In the genomic region with DNA sequence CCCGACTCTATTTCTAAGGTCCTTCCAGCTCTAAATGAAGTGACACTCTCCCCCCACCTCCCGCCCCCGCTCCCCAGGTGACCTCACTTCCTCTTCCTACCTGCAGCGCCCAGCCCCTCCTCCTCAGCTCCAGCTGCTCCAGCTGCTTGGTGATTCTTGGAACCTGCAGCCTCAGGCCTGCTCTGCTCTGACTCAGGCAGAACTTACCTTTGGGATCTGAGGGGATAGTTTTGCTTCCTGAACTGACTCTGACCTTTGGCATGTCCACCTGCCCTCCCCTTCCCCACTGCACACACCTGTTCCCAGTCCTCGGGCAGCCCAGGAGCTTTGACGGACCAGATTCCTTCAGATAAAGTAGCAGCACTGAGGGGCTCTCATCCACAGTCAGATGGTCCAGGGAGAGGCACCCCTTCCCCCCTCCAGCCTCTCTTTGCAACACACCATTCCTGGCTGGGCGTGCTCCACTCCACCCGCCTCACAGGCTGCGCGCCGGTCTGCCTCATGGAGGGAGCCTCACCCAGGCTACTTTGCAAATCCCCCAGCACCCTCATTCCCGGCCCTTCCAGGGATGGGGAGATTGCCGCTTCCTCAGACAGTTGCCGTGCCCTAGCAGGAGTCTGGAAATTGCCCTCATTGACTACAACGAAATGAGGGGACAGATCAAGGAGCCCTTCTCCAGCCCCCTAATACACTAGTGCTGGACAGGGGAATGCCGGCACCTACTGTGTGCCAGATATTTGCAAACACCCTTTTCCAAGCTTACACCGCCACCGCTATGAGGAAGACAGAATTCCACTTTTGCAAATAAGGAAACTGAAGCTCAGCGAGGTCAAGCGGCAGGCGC, we compare ENCODE assay signal across 1 cellular context.
A peak's percentile ranks its signal among the peaks of the same experiment; 100 is the strongest.
TF ChIP-seq lines count a peak whose summit lies in the region.

No MANE protein-coding gene starts in this region.

TF ChIP-seq in K562, 482 proteins besides CTCF, POLR2A, EP300 and RAD21 (continues in another document):
- TF ChIP-seq MITF (IDR thresholded peaks at IDR 0.05) = 0 out of 2 replicates have a peak, but pooled peaks have one; percentile 4
- no peak for TF ChIP-seq WHSC1 (IDR thresholded peaks at IDR 0.05; ENCODE audit: low read length)
- no peak for TF ChIP-seq BRCA1 (IDR thresholded peaks at IDR 0.05)
- TF ChIP-seq BRCA1 (CRISPR knock-in tag; IDR thresholded peaks at IDR 0.05) = no peak
- TF ChIP-seq ZKSCAN1 (IDR thresholded peaks at IDR 0.05; ENCODE audit: low read depth, low read length) = peak; percentile 92
- no peak for TF ChIP-seq EWSR1 (IDR thresholded peaks at IDR 0.05; ENCODE audit: borderline replicate concordance, low read depth, partially characterized antibody)
- no peak for TF ChIP-seq TFE3 (CRISPR knock-in tag; IDR thresholded peaks at IDR 0.05)
- no peak for TF ChIP-seq CREB1 (IDR thresholded peaks at IDR 0.05)
- TF ChIP-seq CREB1 (CRISPR knock-in tag; IDR thresholded peaks at IDR 0.05) = peak; percentile 41
- TF ChIP-seq, protein P1, sequence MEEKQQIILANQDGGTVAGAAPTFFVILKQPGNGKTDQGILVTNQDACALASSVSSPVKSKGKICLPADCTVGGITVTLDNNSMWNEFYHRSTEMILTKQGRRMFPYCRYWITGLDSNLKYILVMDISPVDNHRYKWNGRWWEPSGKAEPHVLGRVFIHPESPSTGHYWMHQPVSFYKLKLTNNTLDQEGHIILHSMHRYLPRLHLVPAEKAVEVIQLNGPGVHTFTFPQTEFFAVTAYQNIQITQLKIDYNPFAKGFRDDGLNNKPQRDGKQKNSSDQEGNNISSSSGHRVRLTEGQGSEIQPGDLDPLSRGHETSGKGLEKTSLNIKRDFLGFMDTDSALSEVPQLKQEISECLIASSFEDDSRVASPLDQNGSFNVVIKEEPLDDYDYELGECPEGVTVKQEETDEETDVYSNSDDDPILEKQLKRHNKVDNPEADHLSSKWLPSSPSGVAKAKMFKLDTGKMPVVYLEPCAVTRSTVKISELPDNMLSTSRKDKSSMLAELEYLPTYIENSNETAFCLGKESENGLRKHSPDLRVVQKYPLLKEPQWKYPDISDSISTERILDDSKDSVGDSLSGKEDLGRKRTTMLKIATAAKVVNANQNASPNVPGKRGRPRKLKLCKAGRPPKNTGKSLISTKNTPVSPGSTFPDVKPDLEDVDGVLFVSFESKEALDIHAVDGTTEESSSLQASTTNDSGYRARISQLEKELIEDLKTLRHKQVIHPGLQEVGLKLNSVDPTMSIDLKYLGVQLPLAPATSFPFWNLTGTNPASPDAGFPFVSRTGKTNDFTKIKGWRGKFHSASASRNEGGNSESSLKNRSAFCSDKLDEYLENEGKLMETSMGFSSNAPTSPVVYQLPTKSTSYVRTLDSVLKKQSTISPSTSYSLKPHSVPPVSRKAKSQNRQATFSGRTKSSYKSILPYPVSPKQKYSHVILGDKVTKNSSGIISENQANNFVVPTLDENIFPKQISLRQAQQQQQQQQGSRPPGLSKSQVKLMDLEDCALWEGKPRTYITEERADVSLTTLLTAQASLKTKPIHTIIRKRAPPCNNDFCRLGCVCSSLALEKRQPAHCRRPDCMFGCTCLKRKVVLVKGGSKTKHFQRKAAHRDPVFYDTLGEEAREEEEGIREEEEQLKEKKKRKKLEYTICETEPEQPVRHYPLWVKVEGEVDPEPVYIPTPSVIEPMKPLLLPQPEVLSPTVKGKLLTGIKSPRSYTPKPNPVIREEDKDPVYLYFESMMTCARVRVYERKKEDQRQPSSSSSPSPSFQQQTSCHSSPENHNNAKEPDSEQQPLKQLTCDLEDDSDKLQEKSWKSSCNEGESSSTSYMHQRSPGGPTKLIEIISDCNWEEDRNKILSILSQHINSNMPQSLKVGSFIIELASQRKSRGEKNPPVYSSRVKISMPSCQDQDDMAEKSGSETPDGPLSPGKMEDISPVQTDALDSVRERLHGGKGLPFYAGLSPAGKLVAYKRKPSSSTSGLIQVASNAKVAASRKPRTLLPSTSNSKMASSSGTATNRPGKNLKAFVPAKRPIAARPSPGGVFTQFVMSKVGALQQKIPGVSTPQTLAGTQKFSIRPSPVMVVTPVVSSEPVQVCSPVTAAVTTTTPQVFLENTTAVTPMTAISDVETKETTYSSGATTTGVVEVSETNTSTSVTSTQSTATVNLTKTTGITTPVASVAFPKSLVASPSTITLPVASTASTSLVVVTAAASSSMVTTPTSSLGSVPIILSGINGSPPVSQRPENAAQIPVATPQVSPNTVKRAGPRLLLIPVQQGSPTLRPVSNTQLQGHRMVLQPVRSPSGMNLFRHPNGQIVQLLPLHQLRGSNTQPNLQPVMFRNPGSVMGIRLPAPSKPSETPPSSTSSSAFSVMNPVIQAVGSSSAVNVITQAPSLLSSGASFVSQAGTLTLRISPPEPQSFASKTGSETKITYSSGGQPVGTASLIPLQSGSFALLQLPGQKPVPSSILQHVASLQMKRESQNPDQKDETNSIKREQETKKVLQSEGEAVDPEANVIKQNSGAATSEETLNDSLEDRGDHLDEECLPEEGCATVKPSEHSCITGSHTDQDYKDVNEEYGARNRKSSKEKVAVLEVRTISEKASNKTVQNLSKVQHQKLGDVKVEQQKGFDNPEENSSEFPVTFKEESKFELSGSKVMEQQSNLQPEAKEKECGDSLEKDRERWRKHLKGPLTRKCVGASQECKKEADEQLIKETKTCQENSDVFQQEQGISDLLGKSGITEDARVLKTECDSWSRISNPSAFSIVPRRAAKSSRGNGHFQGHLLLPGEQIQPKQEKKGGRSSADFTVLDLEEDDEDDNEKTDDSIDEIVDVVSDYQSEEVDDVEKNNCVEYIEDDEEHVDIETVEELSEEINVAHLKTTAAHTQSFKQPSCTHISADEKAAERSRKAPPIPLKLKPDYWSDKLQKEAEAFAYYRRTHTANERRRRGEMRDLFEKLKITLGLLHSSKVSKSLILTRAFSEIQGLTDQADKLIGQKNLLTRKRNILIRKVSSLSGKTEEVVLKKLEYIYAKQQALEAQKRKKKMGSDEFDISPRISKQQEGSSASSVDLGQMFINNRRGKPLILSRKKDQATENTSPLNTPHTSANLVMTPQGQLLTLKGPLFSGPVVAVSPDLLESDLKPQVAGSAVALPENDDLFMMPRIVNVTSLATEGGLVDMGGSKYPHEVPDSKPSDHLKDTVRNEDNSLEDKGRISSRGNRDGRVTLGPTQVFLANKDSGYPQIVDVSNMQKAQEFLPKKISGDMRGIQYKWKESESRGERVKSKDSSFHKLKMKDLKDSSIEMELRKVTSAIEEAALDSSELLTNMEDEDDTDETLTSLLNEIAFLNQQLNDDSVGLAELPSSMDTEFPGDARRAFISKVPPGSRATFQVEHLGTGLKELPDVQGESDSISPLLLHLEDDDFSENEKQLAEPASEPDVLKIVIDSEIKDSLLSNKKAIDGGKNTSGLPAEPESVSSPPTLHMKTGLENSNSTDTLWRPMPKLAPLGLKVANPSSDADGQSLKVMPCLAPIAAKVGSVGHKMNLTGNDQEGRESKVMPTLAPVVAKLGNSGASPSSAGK (IDR thresholded peaks at IDR 0.05) = no peak
- TF ChIP-seq, protein P2, sequence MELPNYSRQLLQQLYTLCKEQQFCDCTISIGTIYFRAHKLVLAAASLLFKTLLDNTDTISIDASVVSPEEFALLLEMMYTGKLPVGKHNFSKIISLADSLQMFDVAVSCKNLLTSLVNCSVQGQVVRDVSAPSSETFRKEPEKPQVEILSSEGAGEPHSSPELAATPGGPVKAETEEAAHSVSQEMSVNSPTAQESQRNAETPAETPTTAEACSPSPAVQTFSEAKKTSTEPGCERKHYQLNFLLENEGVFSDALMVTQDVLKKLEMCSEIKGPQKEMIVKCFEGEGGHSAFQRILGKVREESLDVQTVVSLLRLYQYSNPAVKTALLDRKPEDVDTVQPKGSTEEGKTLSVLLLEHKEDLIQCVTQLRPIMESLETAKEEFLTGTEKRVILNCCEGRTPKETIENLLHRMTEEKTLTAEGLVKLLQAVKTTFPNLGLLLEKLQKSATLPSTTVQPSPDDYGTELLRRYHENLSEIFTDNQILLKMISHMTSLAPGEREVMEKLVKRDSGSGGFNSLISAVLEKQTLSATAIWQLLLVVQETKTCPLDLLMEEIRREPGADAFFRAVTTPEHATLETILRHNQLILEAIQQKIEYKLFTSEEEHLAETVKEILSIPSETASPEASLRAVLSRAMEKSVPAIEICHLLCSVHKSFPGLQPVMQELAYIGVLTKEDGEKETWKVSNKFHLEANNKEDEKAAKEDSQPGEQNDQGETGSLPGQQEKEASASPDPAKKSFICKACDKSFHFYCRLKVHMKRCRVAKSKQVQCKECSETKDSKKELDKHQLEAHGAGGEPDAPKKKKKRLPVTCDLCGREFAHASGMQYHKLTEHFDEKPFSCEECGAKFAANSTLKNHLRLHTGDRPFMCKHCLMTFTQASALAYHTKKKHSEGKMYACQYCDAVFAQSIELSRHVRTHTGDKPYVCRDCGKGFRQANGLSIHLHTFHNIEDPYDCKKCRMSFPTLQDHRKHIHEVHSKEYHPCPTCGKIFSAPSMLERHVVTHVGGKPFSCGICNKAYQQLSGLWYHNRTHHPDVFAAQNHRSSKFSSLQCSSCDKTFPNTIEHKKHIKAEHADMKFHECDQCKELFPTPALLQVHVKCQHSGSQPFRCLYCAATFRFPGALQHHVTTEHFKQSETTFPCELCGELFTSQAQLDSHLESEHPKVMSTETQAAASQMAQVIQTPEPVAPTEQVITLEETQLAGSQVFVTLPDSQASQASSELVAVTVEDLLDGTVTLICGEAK (IDR thresholded peaks at IDR 0.05) = peak; percentile 74
- TF ChIP-seq, protein P2 (CRISPR knock-in tag; IDR thresholded peaks at IDR 0.05) = no peak
- peak; percentile 13; the same call in 1 of the 2 replicates for TF ChIP-seq TCF3 (CRISPR knock-in tag; IDR thresholded peaks at IDR 0.05)
- TF ChIP-seq GTF2F1 (IDR thresholded peaks at IDR 0.05; ENCODE audit: low read depth, low read length) = no peak
- no peak for TF ChIP-seq BRD4 (IDR thresholded peaks at IDR 0.05)
- TF ChIP-seq RNF2 (IDR thresholded peaks at IDR 0.05) = no peak
- peak; percentile 4 for TF ChIP-seq KDM5B (IDR thresholded peaks at IDR 0.05; ENCODE audit: insufficient replicate concordance, low read depth, low read length)
- TF ChIP-seq EGR1 (conservative IDR thresholded peaks at IDR 0.05) = peak; percentile 81
- no peak for TF ChIP-seq ZNF408 (CRISPR knock-in tag; IDR thresholded peaks at IDR 0.05; ENCODE audit: low read depth)
- TF ChIP-seq ZBTB26 (CRISPR knock-in tag; IDR thresholded peaks at IDR 0.05) = no peak
- peak; percentile 38; the same call in 1 of the 2 replicates for TF ChIP-seq GABPB1 (CRISPR knock-in tag; IDR thresholded peaks at IDR 0.05)
- TF ChIP-seq JUND (IDR thresholded peaks at IDR 0.05; ENCODE audit: borderline replicate concordance, low read depth, low read length) = peak; percentile 51
- no peak; the same call in 2 of the 3 replicates for TF ChIP-seq JUND (tag; IDR thresholded peaks at IDR 0.05; ENCODE audit: borderline replicate concordance, low read depth, low read length)
- TF ChIP-seq ATF7 (IDR thresholded peaks at IDR 0.05) = peak; percentile 40; the same call in 1 of the 2 replicates
- no peak for TF ChIP-seq HNRNPUL1 (IDR thresholded peaks at IDR 0.05; ENCODE audit: low read length)
- peak; percentile 72 for TF ChIP-seq CREM (IDR thresholded peaks at IDR 0.05; ENCODE audit: low read depth)
